17 cellular contexts compared by ENCODE assay signal in the genomic region with DNA sequence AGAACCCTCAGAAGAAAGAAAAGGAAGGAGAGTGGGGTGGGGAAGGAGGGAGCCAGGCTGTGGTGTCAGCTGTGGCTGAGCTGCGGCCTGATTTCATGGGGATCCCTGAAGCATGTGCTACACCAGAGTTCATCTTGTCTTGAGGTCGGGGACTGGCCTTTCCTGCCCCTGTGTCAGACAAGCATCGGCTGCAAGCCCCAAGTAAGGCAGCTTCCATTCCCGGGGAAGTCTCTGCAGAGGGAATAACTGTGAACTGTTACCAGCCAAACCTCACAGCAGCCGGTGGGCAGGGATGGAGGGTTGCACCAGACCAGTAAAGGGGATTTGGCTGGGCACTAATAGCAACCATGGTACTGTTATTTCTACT. TPM values are rescaled to one million over a fixed set of nuclear protein-coding genes. Genes with fewer than 3 reads are reported as not detected.
"Had no signal": no experiment of that assay in that cellular context is flagged by ENCODE, and none has a peak within 500 bp of the region (broad histone marks: within the 10 kb centered on the region; RNA-seq: fewer than 3 reads in every experiment).

No MANE protein-coding gene starts in this region.

- H3K4me3 ChIP-seq: heart right ventricle, neural progenitor cell had no signal

- H3K9ac ChIP-seq: neural progenitor cell had no signal

- H3K27me3 Mint-ChIP-seq: activated CD4-positive, alpha-beta memory T cell treated with anti-CD3 and anti-CD28 coated beads, Interleukin-2, amount 10 ng/mL, durations not matched to agents 7 days and 5 days; naive thymus-derived CD8-positive, alpha-beta T cell; progenitor cell of endocrine pancreas had no signal

- H3K4me3 Mint-ChIP-seq: activated CD4-positive, alpha-beta memory T cell treated with anti-CD3 and anti-CD28 coated beads, Interleukin-2, amount 10 ng/mL, durations not matched to agents 7 days and 5 days; activated T-cell treated with anti-CD3 and anti-CD28 coated beads, Interleukin-2, amount 50 U/mL, for 72 hours; brain; naive thymus-derived CD8-positive, alpha-beta T cell; neural progenitor cell had no signal

- H3K27ac ChIP-seq: heart right ventricle, neural progenitor cell had no signal

- H3K9me3 Mint-ChIP-seq: activated CD4-positive, alpha-beta memory T cell treated with anti-CD3 and anti-CD28 coated beads, Interleukin-2, amount 10 ng/mL, durations not matched to agents 7 days and 5 days; activated T-cell treated with anti-CD3 and anti-CD28 coated beads, Interleukin-2, amount 50 U/mL, for 72 hours; brain; naive thymus-derived CD8-positive, alpha-beta T cell; neural progenitor cell had no signal

- ATAC-seq: heart right ventricle, left cardiac atrium had no signal

- H3K27me3 ChIP-seq: heart right ventricle had no signal

- DNase-seq: activated effector memory CD4-positive, alpha-beta T cell treated with Interleukin-2 at 50 U/mL for 16 hours; activated naive CD4-positive, alpha-beta T cell treated with anti-CD3 and anti-CD28 coated beads, Interleukin-2, amount 50 U/mL, for 16 hours; aorta; heart right ventricle; left cardiac atrium; stimulated activated CD4-positive, alpha-beta T cell treated with anti-CD3 and anti-CD28 coated beads, Interleukin-12 subunit alpha, Interleukin-12 subunit beta, amount 100 ng/mL, for 4 hours; T-helper 9 cell had no signal

- H3K36me3 Mint-ChIP-seq: brain; naive thymus-derived CD8-positive, alpha-beta T cell; neural progenitor cell had no signal

- H3K9me3 ChIP-seq: heart right ventricle had no signal

- H3K27ac Mint-ChIP-seq: activated CD4-positive, alpha-beta memory T cell treated with anti-CD3 and anti-CD28 coated beads, Interleukin-2, amount 10 ng/mL, durations not matched to agents 7 days and 5 days; activated T-cell treated with anti-CD3 and anti-CD28 coated beads, Interleukin-2, amount 50 U/mL, for 72 hours; brain; neural progenitor cell; progenitor cell of endocrine pancreas had no signal

- H3K4me2 ChIP-seq: neural progenitor cell had no signal

- H3K36me3 ChIP-seq: heart right ventricle, neural progenitor cell had no signal

RNA-seq across cellular contexts. Expression of gene CHIT1, which starts 40.2 kb away (rescaled TPM):
- total RNA-seq: cardiac septum, chondrocyte, epithelial cell of proximal tubule, fibroblast of villous mesenchyme had no signal
- polyA plus RNA-seq: heart right ventricle had no signal
